In the genomic region with DNA sequence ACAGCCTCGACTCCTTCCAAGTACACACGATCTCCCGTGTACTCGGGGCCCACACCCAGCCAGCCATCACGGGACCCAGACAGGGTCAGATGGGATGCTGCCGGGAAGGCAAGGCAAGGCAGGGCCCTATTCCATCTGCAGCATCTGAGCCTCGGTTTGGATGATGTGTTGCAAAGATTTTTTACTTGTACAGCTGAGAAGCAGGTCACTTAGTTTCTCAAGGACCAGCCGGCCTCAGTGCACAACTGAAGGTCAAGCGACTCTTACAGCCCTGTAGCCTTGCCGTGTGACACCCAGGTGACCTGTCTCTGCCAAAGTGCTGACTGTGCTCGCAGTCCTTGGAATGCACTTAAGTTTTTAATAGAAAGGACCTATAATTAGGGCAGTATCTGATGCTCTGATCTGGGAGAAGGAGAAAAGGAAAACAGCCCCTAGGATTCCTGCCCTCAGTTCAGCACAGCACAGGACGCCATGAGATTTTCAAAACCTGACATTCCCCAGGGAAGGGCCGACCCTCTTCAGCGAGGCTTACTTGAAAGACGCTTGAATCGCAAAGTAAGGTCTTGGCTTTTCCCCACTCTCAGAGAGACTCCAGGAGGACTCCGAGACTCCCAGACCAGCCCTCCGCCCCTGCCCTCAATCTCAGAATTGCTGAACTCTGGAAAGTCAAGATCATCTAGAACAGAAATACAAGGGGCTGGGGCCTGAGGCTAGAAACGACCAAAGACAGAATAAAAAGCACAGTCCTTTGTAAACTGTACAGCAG, we compare ENCODE assay signal across 8 cellular contexts. TPM values are rescaled to one million over a fixed set of nuclear protein-coding genes. Genes with fewer than 3 reads are reported as not detected.
A peak's percentile ranks its signal among the peaks of the same experiment; 100 is the strongest.
DNase-seq lines count a peak whose midpoint lies in the region; ATAC-seq and TF ChIP-seq lines count a peak whose summit lies in the region.

No MANE protein-coding gene starts in this region.

- H3K9ac ChIP-seq in duodenal mucosa (ENCODE audit: low read depth in 1 of 2, low read length in 2 of 2) = peak overlapping the region; percentile 79 to 82

- H3K79me2 ChIP-seq in ACC112 (ENCODE audit: control insufficient read depth, insufficient read depth, low read length, unreplicated experiment) = peaks cover 18% of the 10 kb centered on the region

- peak overlapping the region; percentile 83 to 95 (median 92) for H3K4me3 Mint-ChIP-seq in naive B cell

- no peaks in the 10 kb centered on the region for H3K9me3 Mint-ChIP-seq in naive B cell

- ATAC-seq in naive B cell (ENCODE audit: low read depth in 2 of 2) (no peak), GM21723 (IDR thresholded peaks at IDR 0.05; ENCODE audit: unreplicated experiment) (no peak)

- no peaks in the 10 kb centered on the region for H3K27me3 Mint-ChIP-seq in naive B cell

- peak overlapping the region; percentile 84 for H3K4me3 ChIP-seq in ACC112 (ENCODE audit: low read depth, low read length)
- H3K4me3 ChIP-seq in Jurkat, Clone E6-1 (ENCODE audit: low read length) = peak overlapping the region; percentile 74
- peak overlapping the region; percentile 83 for H3K4me3 ChIP-seq in duodenal mucosa (ENCODE audit: low read depth in 1 of 2, low read length in 2 of 2)

- no peaks in the 10 kb centered on the region for H3K36me3 Mint-ChIP-seq in naive B cell

- H3K4me1 Mint-ChIP-seq in naive B cell = peaks cover 10 to 34% (median 29%) of the 10 kb centered on the region in 3 donors

- H3K27ac ChIP-seq in ACC112 (ENCODE audit: low read depth, low read length) = no peak overlapping the region
- H3K27ac ChIP-seq in duodenal mucosa (ENCODE audit: low read depth, low read length) = no peak overlapping the region

- CTCF ChIA-PET in GM10248 (lab: Yijun Ruan, JAX) = interaction anchor here (1.0 to 1.2 kb wide), 5 partner anchors 10 to 35 kb away, joined by 3 to 5 read pairs (median 3); no protein-coding TSS in a partner anchor

- peaks cover 7% of the 10 kb centered on the region for H3K4me1 ChIP-seq in ACC112 (ENCODE audit: control insufficient read depth, insufficient read depth, low read length, unreplicated experiment)
- peaks cover 10 to 14% of the 10 kb centered on the region in 2 donors for H3K4me1 ChIP-seq in duodenal mucosa (ENCODE audit: control insufficient read depth in 1 of 2, insufficient read depth in 2 of 2, low read length in 2 of 2)

- no peak for DNase-seq in Jurkat, Clone E6-1 (ENCODE audit: low read depth, low spot score)
- DNase-seq in naive B cell (no peak), SIG-M5 treated with dmso at 0.1 percent for 504 hours (lab: John Stamatoyannopoulos, UW; ENCODE audit: unreplicated experiment) (no peak), NCI-H2107 treated with DMSO at 0.1 percent for 48 hours (lab: John Stamatoyannopoulos, UW; ENCODE audit: unreplicated experiment) (no peak), GM10248 (ENCODE audit: extremely low spot score) (no peak)

- peak overlapping the region in 3 of 6 donors; percentile 32 to 47 (median 44) for H3K27ac Mint-ChIP-seq in naive B cell

- H3K9me3 ChIP-seq in duodenal mucosa (ENCODE audit: control insufficient read depth in 1 of 2, low read length in 2 of 2) = no peaks in the 10 kb centered on the region

- no peak for TF ChIP-seq CTCF in GM10248 (IDR thresholded peaks at IDR 0.05; ENCODE audit: control extremely low read depth, extremely low read depth, low read depth, missing control alignments)

- POLR2A ChIA-PET in GM10248 (lab: Yijun Ruan, JAX) = interaction anchor here (0.5 kb wide), 1 partner anchor 38 kb away, joined by 3 read pairs; no protein-coding TSS in a partner anchor

- no peaks in the 10 kb centered on the region for H3K27me3 ChIP-seq in ACC112 (ENCODE audit: insufficient read depth, low read length)
- no peaks in the 10 kb centered on the region for H3K27me3 ChIP-seq in duodenal mucosa (ENCODE audit: control insufficient read depth in 1 of 2, insufficient read depth in 2 of 2, low read length in 2 of 2)

- H3K36me3 ChIP-seq in ACC112 (ENCODE audit: insufficient read depth, low read length) (no peaks in the 10 kb centered on the region), duodenal mucosa (ENCODE audit: control insufficient read depth in 1 of 2, insufficient read depth in 2 of 2, low read length in 2 of 2) (no peaks in the 10 kb centered on the region)

- peak overlapping the region; percentile 44 for H2AFZ ChIP-seq in ACC112 (ENCODE audit: low read length, unreplicated experiment)

RNA-seq across cellular contexts. Expression of a gene that starts 1.3 kb away (rescaled TPM):
- polyA plus RNA-seq in Jurkat, Clone E6-1 (2012; ENCODE audit: insufficient read depth, insufficient read length) = 2.2 TPM
- polyA plus RNA-seq in naive B cell (ENCODE audit: low read depth in 6 of 6) = 10 to 100 TPM in 1 of 6 donors, 1 to 10 TPM in 2, under 1 TPM in 3; 0.31 to 10.3 (median 0.99) TPM

RNA-seq across cellular contexts. Expression of a gene that starts 58.1 kb away (rescaled TPM):
- not detected for polyA plus RNA-seq in Jurkat, Clone E6-1 (2012; ENCODE audit: insufficient read depth, insufficient read length)
- polyA plus RNA-seq in naive B cell (ENCODE audit: low read depth in 6 of 6) = 10 to 100 TPM in 5 of 6 donors, 1 to 10 TPM in 1; 7.5 to 24.8 (median 21.2) TPM
